ENCODE assay signal across 22 cellular contexts in genomic region chr19:7647156-7647555, GRCh38. TPM values are rescaled to one million over a fixed set of nuclear protein-coding genes. Genes with fewer than 3 reads are reported as not detected.
"Had no signal": no experiment of that assay in that cellular context is flagged by ENCODE, and none has a peak within 500 bp of the region (broad histone marks: within the 10 kb centered on the region; RNA-seq: fewer than 3 reads in every experiment).

No MANE protein-coding gene starts in this region.

- H3K9ac ChIP-seq: KMS-11 had no signal

- FAIRE-seq: RCC 7860 had no signal

- DNase-seq: IMR-90, Kasumi-1, MM.1S, NCI-H1092 treated with DMSO at 0.1 percent for 48 hours, NCI-H1436, NCI-H187, NCI-H2029, NCI-H2081 treated with DMSO at 0.1 percent for 48 hours, NCI-H2171, NCI-H226, NCI-H446, NCI-H510A, NCI-H524 treated with DMSO at 0.1 percent for 48 hours, NCI-H69, NCI-H774, RPMI8226, SHP77 had no signal

- H3K27ac ChIP-seq: KMS-11 had no signal

- H3K4me2 ChIP-seq: KMS-11 had no signal

RNA-seq across cellular contexts. Expression of gene PCP2, which starts 13.6 kb away (rescaled TPM):
- total RNA-seq: HT-29, IMR-90, M059J, SK-MEL-5 had no signal
- polyA plus RNA-seq: IMR-90 had no signal

RNA-seq across cellular contexts. Expression of gene RETN, which starts 21.7 kb away (rescaled TPM):
- total RNA-seq: HT-29, IMR-90, M059J, SK-MEL-5 had no signal
- polyA plus RNA-seq: IMR-90 had no signal
